ENCODE assay signal across 8 cellular contexts in the genomic region with DNA sequence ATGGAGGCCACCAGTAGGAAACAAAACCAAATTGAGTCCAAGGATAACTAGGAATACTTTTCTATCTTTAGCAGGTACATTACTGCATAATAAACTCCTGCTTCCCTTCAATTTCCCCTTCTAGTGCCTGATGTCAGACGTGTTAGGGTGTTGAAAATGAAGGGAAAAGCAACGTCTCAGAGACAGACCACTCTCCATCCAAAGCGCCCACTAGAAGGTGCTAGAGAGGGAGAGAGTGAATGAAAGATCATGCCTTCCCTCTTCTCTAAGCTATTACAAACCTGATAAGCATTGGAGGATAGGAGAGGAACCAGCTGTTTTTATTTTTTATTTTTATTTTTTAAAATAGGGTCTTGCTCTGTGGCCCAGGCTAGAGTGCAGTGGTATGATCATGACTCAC.
DNase-seq lines count a peak whose midpoint lies in the region; ATAC-seq and TF ChIP-seq lines count a peak whose summit lies in the region.
"Had no signal": no experiment of that assay in that cellular context is flagged by ENCODE, and none has a peak within 500 bp of the region (broad histone marks: within the 10 kb centered on the region; RNA-seq: fewer than 3 reads in every experiment).

No MANE protein-coding gene starts in this region.

- no peaks in the 10 kb centered on the region for H3K9me3 ChIP-seq in Karpas-422 (ENCODE audit: low read length)

- TF ChIP-seq CTCF in brain microvascular endothelial cell (IDR thresholded peaks at IDR 0.05; ENCODE audit: low read depth, low read length, missing control alignments) = peak; percentile 67

- peak overlapping the region; percentile 69 to 95 (median 88) for H3K27ac Mint-ChIP-seq in naive thymus-derived CD8-positive, alpha-beta T cell

- H3K9me3 Mint-ChIP-seq in naive thymus-derived CD8-positive, alpha-beta T cell = peaks cover 0 to 9% (median 0%) of the 10 kb centered on the region in 9 donors

- in situ Hi-C loops in brain microvascular endothelial cell (cut with HindIII; ENCODE audit: low pct_ligation_motif_present, low sequenced_read_pairs) = no loop called here

- POLR2A ChIA-PET in naive thymus-derived CD8-positive, alpha-beta T cell (lab: Charles Lee) = interaction anchor here (0.6 to 1.8 kb wide), 2 partner anchors 11 to 87 kb away, joined by 3 to 6 read pairs; no protein-coding TSS in a partner anchor

- no peaks in the 10 kb centered on the region for H4K20me1 ChIP-seq in Karpas-422 (ENCODE audit: insufficient read depth, low read depth, low read length)

- no peak overlapping the region for H3K9ac ChIP-seq in Karpas-422 (ENCODE audit: low read length)

- H3K9me2 ChIP-seq in Karpas-422 (replicated peaks; ENCODE audit: insufficient read depth, low read length) = no peaks in the 10 kb centered on the region

- no peak overlapping the region for H3K4me2 ChIP-seq in Karpas-422 (ENCODE audit: low read depth, low read length, poor library complexity, severe bottlenecking)

- H3K36me3 ChIP-seq in Karpas-422 (ENCODE audit: insufficient read depth, low read length) (no peaks in the 10 kb centered on the region), brain microvascular endothelial cell (replicated peaks) (no peaks in the 10 kb centered on the region)

- peaks cover 0 to 7% (median 0%) of the 10 kb centered on the region in 5 donors for H3K27me3 Mint-ChIP-seq in naive thymus-derived CD8-positive, alpha-beta T cell

- peaks cover 9 to 20% (median 17%) of the 10 kb centered on the region in 4 donors for H3K4me1 Mint-ChIP-seq in naive thymus-derived CD8-positive, alpha-beta T cell

- H3K4me3 Mint-ChIP-seq in naive thymus-derived CD8-positive, alpha-beta T cell = peak overlapping the region in 6 of 10 donors; percentile 17 to 66 (median 52)

- H3K4me1 ChIP-seq in Karpas-422 (ENCODE audit: low read length) = no peaks in the 10 kb centered on the region

- DNase-seq in ELR (ENCODE audit: low read depth) (peak; percentile 7), Karpas-422 (peak; percentile 61), brain microvascular endothelial cell (peak; percentile 11), activated gamma-delta T cell (lab: John Stamatoyannopoulos, UW) (no peak)
- peak in 2 of 10 donors; percentile 2 to 5 for DNase-seq in naive thymus-derived CD8-positive, alpha-beta T cell
- DNase-seq: activated T-cell treated with anti-CD3 and anti-CD28 coated beads for 4 hours had no signal

- peak overlapping the region; percentile 49; the same call in 1 of the 2 replicates for H2AFZ ChIP-seq in Karpas-422 (ENCODE audit: low read length)

- H3K27me3 ChIP-seq in Karpas-422 (ENCODE audit: low read length) = no peaks in the 10 kb centered on the region
- no peaks in the 10 kb centered on the region for H3K27me3 ChIP-seq in brain microvascular endothelial cell (replicated peaks)

- no peaks in the 10 kb centered on the region for H3K79me2 ChIP-seq in Karpas-422 (ENCODE audit: low read length)

- ATAC-seq in naive thymus-derived CD8-positive, alpha-beta T cell = peak; percentile 11 to 34
- ATAC-seq in GM18867 (IDR thresholded peaks at IDR 0.05; ENCODE audit: unreplicated experiment) = no peak
- no peak for ATAC-seq in HG02852 (IDR thresholded peaks at IDR 0.05; ENCODE audit: unreplicated experiment)

- H3K27ac ChIP-seq in Karpas-422 (ENCODE audit: low read length) = no peak overlapping the region
- no peak overlapping the region for H3K27ac ChIP-seq in brain microvascular endothelial cell

- peaks cover 0 to 2% (median 0%) of the 10 kb centered on the region in 3 donors for H3K36me3 Mint-ChIP-seq in naive thymus-derived CD8-positive, alpha-beta T cell

- no peak overlapping the region for H3K4me3 ChIP-seq in Karpas-422 (ENCODE audit: low read length)
- no peak overlapping the region for H3K4me3 ChIP-seq in brain microvascular endothelial cell (ENCODE audit: low read depth, low read length)

Comparison
In these comparisons a context has a peak if more than half of its experiments do, and no peak if none do; other contexts are left out.
1. ATAC-seq: peak in naive thymus-derived CD8-positive, alpha-beta T cell (2 of 2); none in GM18867 (single experiment) and HG02852 (single experiment).